8 cellular contexts compared by ENCODE assay signal in genomic region chr1:51491166-51491981, GRCh38. TPM values are rescaled to one million over a fixed set of nuclear protein-coding genes. Genes with fewer than 3 reads are reported as not detected.
DNase-seq lines count a peak whose midpoint lies in the region; ATAC-seq lines count a peak whose summit lies in the region.

No MANE protein-coding gene starts in this region.

- CTCF ChIA-PET in activated CD4-positive, alpha-beta T cell treated with anti-CD3 and anti-CD28 coated beads, Interleukin-2, amount 10 ng/mL, durations not matched to agents 7 days and 5 days (lab: Charles Lee), result interaction anchor here (0.6 to 1.1 kb wide), 2 partner anchors 11 to 138 kb away, joined by 3 to 4 read pairs; no protein-coding TSS in a partner anchor
- CTCF ChIA-PET in activated CD4-positive, alpha-beta memory T cell treated with anti-CD3 and anti-CD28 coated beads, Interleukin-2, amount 10 ng/mL, durations not matched to agents 7 days and 5 days (lab: Charles Lee), result interaction anchor here (0.7 kb wide), 1 partner anchor 278 kb away, joined by 4 read pairs; no protein-coding TSS in a partner anchor

- H3K27ac Mint-ChIP-seq in activated CD4-positive, alpha-beta T cell treated with anti-CD3 and anti-CD28 coated beads, Interleukin-2, amount 10 ng/mL, durations not matched to agents 7 days and 5 days, result peak overlapping the region; percentile 33
- peak overlapping the region; percentile 6 for H3K27ac Mint-ChIP-seq in activated CD4-positive, alpha-beta memory T cell treated with anti-CD3 and anti-CD28 coated beads, Interleukin-2, amount 10 ng/mL, durations not matched to agents 7 days and 5 days
- peak overlapping the region; percentile 85 for H3K27ac Mint-ChIP-seq in stimulated activated naive B cell treated with anti-CD40 and anti-IgM and Interleukin-4, amounts not matched to agents 10 μg/mL and 1 μg/mL and 100 μg/mL, for 72 hours

- peak; percentile 57 for ATAC-seq in HG03460 (IDR thresholded peaks at IDR 0.05; ENCODE audit: unreplicated experiment)
- peak; percentile 70 to 76 for ATAC-seq in stimulated activated naive B cell treated with anti-CD40 and anti-IgM and Interleukin-4, amounts not matched to agents 10 μg/mL and 1 μg/mL and 100 μg/mL, for 72 hours (replicated peaks)
- no peak for ATAC-seq in GM18858 (IDR thresholded peaks at IDR 0.05; ENCODE audit: unreplicated experiment)

- no peaks in the 10 kb centered on the region for H3K27me3 Mint-ChIP-seq in activated CD4-positive, alpha-beta T cell treated with anti-CD3 and anti-CD28 coated beads, Interleukin-2, amount 10 ng/mL, durations not matched to agents 7 days and 5 days
- no peaks in the 10 kb centered on the region for H3K27me3 Mint-ChIP-seq in activated CD4-positive, alpha-beta memory T cell treated with anti-CD3 and anti-CD28 coated beads, Interleukin-2, amount 10 ng/mL, durations not matched to agents 7 days and 5 days
- H3K27me3 Mint-ChIP-seq in stimulated activated naive B cell treated with anti-CD40 and anti-IgM and Interleukin-4, amounts not matched to agents 10 μg/mL and 1 μg/mL and 100 μg/mL, for 72 hours, result no peaks in the 10 kb centered on the region

- peaks cover 33% of the 10 kb centered on the region for H3K4me1 Mint-ChIP-seq in activated CD4-positive, alpha-beta T cell treated with anti-CD3 and anti-CD28 coated beads, Interleukin-2, amount 10 ng/mL, durations not matched to agents 7 days and 5 days
- H3K4me1 Mint-ChIP-seq in activated CD4-positive, alpha-beta memory T cell treated with anti-CD3 and anti-CD28 coated beads, Interleukin-2, amount 10 ng/mL, durations not matched to agents 7 days and 5 days, result peaks cover 28% of the 10 kb centered on the region
- peaks cover 33 to 66% of the 10 kb centered on the region in 2 donors for H3K4me1 Mint-ChIP-seq in stimulated activated naive B cell treated with anti-CD40 and anti-IgM and Interleukin-4, amounts not matched to agents 10 μg/mL and 1 μg/mL and 100 μg/mL, for 72 hours

- no peak overlapping the region for H3K4me3 Mint-ChIP-seq in activated CD4-positive, alpha-beta T cell treated with anti-CD3 and anti-CD28 coated beads, Interleukin-2, amount 10 ng/mL, durations not matched to agents 7 days and 5 days
- no peak overlapping the region for H3K4me3 Mint-ChIP-seq in activated CD4-positive, alpha-beta memory T cell treated with anti-CD3 and anti-CD28 coated beads, Interleukin-2, amount 10 ng/mL, durations not matched to agents 7 days and 5 days
- H3K4me3 Mint-ChIP-seq in stimulated activated naive B cell treated with anti-CD40 and anti-IgM and Interleukin-4, amounts not matched to agents 10 μg/mL and 1 μg/mL and 100 μg/mL, for 72 hours, result peak overlapping the region; percentile 7 to 39

- peaks cover 11% of the 10 kb centered on the region for H3K36me3 Mint-ChIP-seq in activated CD4-positive, alpha-beta T cell treated with anti-CD3 and anti-CD28 coated beads, Interleukin-2, amount 10 ng/mL, durations not matched to agents 7 days and 5 days (ENCODE audit: low read depth)
- peaks cover 15% of the 10 kb centered on the region for H3K36me3 Mint-ChIP-seq in activated CD4-positive, alpha-beta memory T cell treated with anti-CD3 and anti-CD28 coated beads, Interleukin-2, amount 10 ng/mL, durations not matched to agents 7 days and 5 days (ENCODE audit: low read depth)
- peaks cover 8 to 13% of the 10 kb centered on the region in 2 donors for H3K36me3 Mint-ChIP-seq in stimulated activated naive B cell treated with anti-CD40 and anti-IgM and Interleukin-4, amounts not matched to agents 10 μg/mL and 1 μg/mL and 100 μg/mL, for 72 hours

- POLR2A ChIA-PET in activated CD4-positive, alpha-beta T cell treated with anti-CD3 and anti-CD28 coated beads, Interleukin-2, amount 10 ng/mL, durations not matched to agents 7 days and 5 days (lab: Charles Lee), result no interaction called here
- POLR2A ChIA-PET in activated CD4-positive, alpha-beta memory T cell treated with anti-CD3 and anti-CD28 coated beads, Interleukin-2, amount 10 ng/mL, durations not matched to agents 7 days and 5 days (lab: Charles Lee), result interaction anchor here (0.8 to 1.4 kb wide), 2 partner anchors 14 to 15 kb away, joined by 3 to 5 read pairs; no protein-coding TSS in a partner anchor

- no peak for DNase-seq in activated CD4-positive, alpha-beta T cell treated with anti-CD3 and anti-CD28 coated beads, Interleukin-2, amount 10 ng/mL, durations not matched to agents 7 days and 5 days
- no peak for DNase-seq in activated CD4-positive, alpha-beta T cell treated with anti-CD3 and anti-CD28 coated beads, Interleukin-2, amount 50 U/mL, for 48 hours
- no peak for DNase-seq in activated CD4-positive, alpha-beta memory T cell treated with anti-CD3 and anti-CD28 coated beads, Interleukin-2, amount 10 ng/mL, durations not matched to agents 7 days and 5 days
- no peak for DNase-seq in stimulated activated naive B cell treated with anti-CD40 and anti-IgM and Interleukin-4, amounts not matched to agents 10 μg/mL and 1 μg/mL and 100 μg/mL, for 72 hours
- no peak for DNase-seq in effector CD4-positive, alpha-beta T cell
- no peak for DNase-seq in NCI-H2227 treated with DMSO at 0.1 percent for 48 hours (lab: John Stamatoyannopoulos, UW)

- H3K9me3 Mint-ChIP-seq in activated CD4-positive, alpha-beta T cell treated with anti-CD3 and anti-CD28 coated beads, Interleukin-2, amount 10 ng/mL, durations not matched to agents 7 days and 5 days, result no peaks in the 10 kb centered on the region
- H3K9me3 Mint-ChIP-seq in activated CD4-positive, alpha-beta memory T cell treated with anti-CD3 and anti-CD28 coated beads, Interleukin-2, amount 10 ng/mL, durations not matched to agents 7 days and 5 days, result no peaks in the 10 kb centered on the region
- peaks cover 2 to 6% of the 10 kb centered on the region in 2 donors for H3K9me3 Mint-ChIP-seq in stimulated activated naive B cell treated with anti-CD40 and anti-IgM and Interleukin-4, amounts not matched to agents 10 μg/mL and 1 μg/mL and 100 μg/mL, for 72 hours

RNA-seq across cellular contexts. Expression of gene EPS15, which starts 27.7 kb away (rescaled TPM):
- 10 to 100 TPM; 53.9 to 58.8 TPM for total RNA-seq in activated CD4-positive, alpha-beta T cell treated with anti-CD3 and anti-CD28 coated beads, Interleukin-2, amount 10 ng/mL, durations not matched to agents 7 days and 5 days
- 10 to 100 TPM; 71.8 to 75.0 TPM for total RNA-seq in activated CD4-positive, alpha-beta memory T cell treated with anti-CD3 and anti-CD28 coated beads, Interleukin-2, amount 10 ng/mL, durations not matched to agents 7 days and 5 days

Comparison
In these comparisons a context has a peak if more than half of its experiments do, and no peak if none do; other contexts are left out.
1. H3K27ac Mint-ChIP-seq: peak in every context shown above with its lines; median percentile 85 in stimulated activated naive B cell treated with anti-CD40 and anti-IgM and Interleukin-4, amounts not matched to agents 10 μg/mL and 1 μg/mL and 100 μg/mL, for 72 hours; 33 in activated CD4-positive, alpha-beta T cell treated with anti-CD3 and anti-CD28 coated beads, Interleukin-2, amount 10 ng/mL, durations not matched to agents 7 days and 5 days; 6 in activated CD4-positive, alpha-beta memory T cell treated with anti-CD3 and anti-CD28 coated beads, Interleukin-2, amount 10 ng/mL, durations not matched to agents 7 days and 5 days.
2. H3K4me3 Mint-ChIP-seq: peak in stimulated activated naive B cell treated with anti-CD40 and anti-IgM and Interleukin-4, amounts not matched to agents 10 μg/mL and 1 μg/mL and 100 μg/mL, for 72 hours (2 of 2); none in activated CD4-positive, alpha-beta T cell treated with anti-CD3 and anti-CD28 coated beads, Interleukin-2, amount 10 ng/mL, durations not matched to agents 7 days and 5 days (single experiment) and activated CD4-positive, alpha-beta memory T cell treated with anti-CD3 and anti-CD28 coated beads, Interleukin-2, amount 10 ng/mL, durations not matched to agents 7 days and 5 days (single experiment).